ENCODE assay signal across 32 cellular contexts in genomic region chr5:109816732-109817131, GRCh38.
DNase-seq lines count a peak whose midpoint lies in the region; ATAC-seq, FAIRE-seq and TF ChIP-seq lines count a peak whose summit lies in the region.
"Had no signal": no experiment of that assay in that cellular context is flagged by ENCODE, and none has a peak within 500 bp of the region (broad histone marks: within the 10 kb centered on the region; RNA-seq: fewer than 3 reads in every experiment).

No MANE protein-coding gene starts in this region.

- intact Hi-C loops in HepG2 (cut with micrococcal nuclease; ENCODE audit: unreplicated experiment) = no loop called here
- intact Hi-C loops in right lobe of liver (cut with DNase I) = no loop called here

- no peaks in the 10 kb centered on the region for H3K27me3 ChIP-seq in liver (ENCODE audit: control insufficient read depth in 4 of 4, insufficient read depth in 4 of 4, low read length in 3 of 4)
- no peaks in the 10 kb centered on the region for H3K27me3 ChIP-seq in HepG2 (ENCODE audit: control insufficient read depth in 1 of 2, insufficient read depth in 2 of 2, low read length in 2 of 2)
- no peaks in the 10 kb centered on the region for H3K27me3 ChIP-seq in right lobe of liver
- H3K27me3 ChIP-seq: BE2C; BLaER1; BLaER1 treated with 17β-estradiol and CSF1 and Interleukin-3, amounts not matched to agents 10 nM and 100 nM had no signal

- no peaks in the 10 kb centered on the region for H3K9me3 ChIP-seq in liver (ENCODE audit: control insufficient read depth in 4 of 4, low read length in 3 of 4)
- H3K9me3 ChIP-seq in HepG2 (ENCODE audit: low read length) = no peaks in the 10 kb centered on the region
- H3K9me3 ChIP-seq in right lobe of liver = no peaks in the 10 kb centered on the region
- H3K9me3 ChIP-seq: A549; BE2C; BLaER1; BLaER1 treated with 17β-estradiol and CSF1 and Interleukin-3, amounts not matched to agents 10 nM and 100 nM; Caco-2 had no signal

- POLR2A ChIA-PET in HepG2 (lab: Yijun Ruan, JAX) = no interaction called here

- WGBS in liver = 96% methylated on average over 1 of the region's 1 CpG
- WGBS in HepG2 (ENCODE audit: low lambda C conversion rate) = 93% methylated on average over 1 of the region's 1 CpG
- WGBS in right lobe of liver (ENCODE audit: insufficient coverage, low coverage, low lambda C conversion rate, missing lambda C conversion rate) = 75% methylated on average over 1 of the region's 1 CpG

- ATAC-seq in HepG2 (no peak), left lobe of liver (peak; percentile 80), right lobe of liver (peak; percentile 75 to 91 (median 88))
- ATAC-seq: A549; CD8-positive, alpha-beta T cell had no signal

- no peak overlapping the region for H2AFZ ChIP-seq in HepG2 (ENCODE audit: low read length)

- no peak for TF ChIP-seq POLR2A in HepG2 (IDR thresholded peaks at IDR 0.05; ENCODE audit: insufficient read depth in 1 of 2, low read depth in 2 of 2, low read length in 2 of 2)
- no peak for TF ChIP-seq POLR2A in right lobe of liver (IDR thresholded peaks at IDR 0.05)

- no TSS peak for BruUV-seq in HepG2 (replicated peaks; lab: Mats Ljungman, UMichigan)

- H3K27ac ChIP-seq in liver (ENCODE audit: low read depth in 1 of 2, low read length in 2 of 2) = no peak overlapping the region
- no peak overlapping the region for H3K27ac ChIP-seq in HepG2 (ENCODE audit: extremely low read length, insufficient read depth, low read length)
- H3K27ac ChIP-seq in right lobe of liver = peak overlapping the region; percentile 4 to 54 (median 7)
- H3K27ac ChIP-seq: 22Rv1; A549; BLaER1; BLaER1 treated with 17β-estradiol and CSF1 and Interleukin-3, amounts not matched to agents 10 nM and 100 nM; C4-2B had no signal

- no peak for DNase-seq in HepG2 (ENCODE audit: low spot score)
- no peak for DNase-seq in left lobe of liver (ENCODE audit: low spot score)
- DNase-seq in right lobe of liver = no peak
- no peak for DNase-seq in GM03348 (ENCODE audit: low spot score)
- no peak for DNase-seq in NCI-H345 treated with DMSO at 0.1 percent for 48 hours (lab: John Stamatoyannopoulos, UW; ENCODE audit: unreplicated experiment)
- DNase-seq: 8988T; ACHN; AML-193; BE2C; C1 segment of cervical spinal cord; Caco-2; Calu3; CD4-positive, alpha-beta memory T cell; CD4-positive, alpha-beta T cell; CD4-positive, CD25-positive, alpha-beta regulatory T cell; CD8-positive, alpha-beta memory T cell; CD8-positive, alpha-beta T cell; COR-L47; DMS 273 treated with DMSO at 0.1 percent for 48 hours; DMS153; DMS53; DMS79; DMS79 treated with DMSO at 0.1 percent for 48 hours; DND-41; EL had no signal

- TF ChIP-seq EP300 in HepG2 (IDR thresholded peaks at IDR 0.05; ENCODE audit: low read depth in 2 of 2, low read length in 2 of 2) (no peak), HepG2 (CRISPR knock-in tag; IDR thresholded peaks at IDR 0.05; ENCODE audit: borderline replicate concordance) (no peak)

- H3K4me1 ChIP-seq in liver (ENCODE audit: control insufficient read depth in 4 of 4, insufficient read depth in 4 of 4, low read length in 3 of 4) (peaks cover 0 to 4% (median 2%) of the 10 kb centered on the region in 4 donors), HepG2 (ENCODE audit: insufficient read depth, low read length) (no peaks in the 10 kb centered on the region), right lobe of liver (peaks cover 0 to 11% (median 2%) of the 10 kb centered on the region in 4 donors)
- H3K4me1 ChIP-seq: A549; BE2C; BLaER1; BLaER1 treated with 17β-estradiol and CSF1 and Interleukin-3, amounts not matched to agents 10 nM and 100 nM; Caco-2 had no signal

- TF ChIP-seq CTCF in liver (IDR thresholded peaks at IDR 0.05; ENCODE audit: low read depth, low read length, missing input control) (no peak), HepG2 (CRISPR knock-in tag; IDR thresholded peaks at IDR 0.05) (no peak), right lobe of liver (IDR thresholded peaks at IDR 0.05) (no peak)

- in situ Hi-C loops in HepG2 (cut with HindIII; ENCODE audit: extremely low pct_ligation_motif_present, low pct_unique_long_range_greater_than_20kb) = no loop called here

- H3K79me2 ChIP-seq in HepG2 (ENCODE audit: insufficient read depth, low read length) = no peaks in the 10 kb centered on the region

- H4K20me1 ChIP-seq in HepG2 (ENCODE audit: insufficient read depth, low read length) = no peaks in the 10 kb centered on the region
- H4K20me1 ChIP-seq: BLaER1; BLaER1 treated with 17β-estradiol and CSF1 and Interleukin-3, amounts not matched to agents 10 nM and 100 nM had no signal

- H3K4me3 ChIP-seq in liver (ENCODE audit: low read depth in 1 of 3, low read length in 3 of 3) (no peak overlapping the region), HepG2 (replicated peaks in 1 of 3; ENCODE audit: insufficient read depth in 1 of 3, low read depth in 2 of 3, low read length in 3 of 3) (no peak overlapping the region), right lobe of liver (no peak overlapping the region)
- H3K4me3 ChIP-seq: A549; BLaER1; BLaER1 treated with 17β-estradiol and CSF1 and Interleukin-3, amounts not matched to agents 10 nM and 100 nM had no signal

- CTCF ChIA-PET in HepG2 (lab: Yijun Ruan, JAX; ENCODE audit: low intra/inter-chr PET ratio, low total read pairs) = no interaction called here

- peak; percentile 31 to 38 for TF ChIP-seq RAD21 in liver (IDR thresholded peaks at IDR 0.05)
- no peak for TF ChIP-seq RAD21 in HepG2 (CRISPR knock-in tag; IDR thresholded peaks at IDR 0.05)

- H3K9ac ChIP-seq in liver (ENCODE audit: low read depth in 1 of 2, low read length in 2 of 2) (no peak overlapping the region), HepG2 (ENCODE audit: insufficient read depth, low read depth, low read length) (no peak overlapping the region)
- H3K9ac ChIP-seq: BLaER1; BLaER1 treated with 17β-estradiol and CSF1 and Interleukin-3, amounts not matched to agents 10 nM and 100 nM had no signal

- H3K36me3 ChIP-seq in liver (ENCODE audit: control insufficient read depth in 4 of 4, insufficient read depth in 3 of 4, low read depth in 1 of 4, low read length in 3 of 4) (peaks cover 7 to 37% (median 18%) of the 10 kb centered on the region in 4 donors), HepG2 (replicated peaks in 1 of 2; ENCODE audit: control insufficient read depth in 1 of 2, insufficient read depth in 2 of 2, low read length in 2 of 2) (peaks cover 6 to 39% of the 10 kb centered on the region in 2 experiments), right lobe of liver (peaks cover 0 to 19% (median 3%) of the 10 kb centered on the region in 4 donors)
- H3K36me3 ChIP-seq: BE2C had no signal

- FAIRE-seq in HepG2 (lab: Jason Lieb, UNC) = no peak
- FAIRE-seq: A549, D721Med had no signal

- H3K4me2 ChIP-seq in HepG2 (ENCODE audit: low read depth, low read length) = no peak overlapping the region
- H3K4me2 ChIP-seq: A549; BLaER1; BLaER1 treated with 17β-estradiol and CSF1 and Interleukin-3, amounts not matched to agents 10 nM and 100 nM had no signal

TF ChIP-seq in liver, 16 proteins besides CTCF, POLR2A, EP300 and RAD21 (continues in another document):
- TF ChIP-seq RXRA (IDR thresholded peaks at IDR 0.05) (peak; percentile 29 to 72), SP1 (IDR thresholded peaks at IDR 0.05) (peak; percentile 26), EGR1 (IDR thresholded peaks at IDR 0.05; ENCODE audit: low read depth in 2 of 2) (peak in 1 of 2 donors; percentile 27), NR2F2 (IDR thresholded peaks at IDR 0.05) (no peak), YY1 (IDR thresholded peaks at IDR 0.05) (no peak), ATF3 (IDR thresholded peaks at IDR 0.05) (peak; percentile 48), MAX (IDR thresholded peaks at IDR 0.05) (peak; percentile 47), HNF4G (IDR thresholded peaks at IDR 0.05) (peak; percentile 10)

TF ChIP-seq in HepG2, 621 proteins besides CTCF, POLR2A, EP300 and RAD21 (continues in another document):
- TF ChIP-seq FOXK2 (IDR thresholded peaks at IDR 0.05) (no peak), ZBTB21 (CRISPR knock-in tag; IDR thresholded peaks at IDR 0.05) (no peak), ZSCAN25 (CRISPR knock-in tag; IDR thresholded peaks at IDR 0.05) (no peak), ARID5B (CRISPR knock-in tag; IDR thresholded peaks at IDR 0.05) (no peak), ISX (CRISPR knock-in tag; conservative IDR thresholded peaks at IDR 0.05) (no peak), ZNF598 (CRISPR knock-in tag; IDR thresholded peaks at IDR 0.05; ENCODE audit: borderline replicate concordance) (no peak), HNF4G (IDR thresholded peaks at IDR 0.05; ENCODE audit: borderline replicate concordance, low read depth, low read length) (no peak), HNF4G (CRISPR knock-in tag; IDR thresholded peaks at IDR 0.05; ENCODE audit: borderline replicate concordance, low read depth) (no peak), FOXC1 (CRISPR knock-in tag; IDR thresholded peaks at IDR 0.05; ENCODE audit: borderline replicate concordance) (no peak), ZFP36L2 (CRISPR knock-in tag; IDR thresholded peaks at IDR 0.05) (no peak)

Comparison
In these comparisons a context has a peak if more than half of its experiments do, and no peak if none do; other contexts are left out.
1. H3K27ac ChIP-seq: peak in right lobe of liver (3 of 3); none in liver (0 of 2) and HepG2 (single experiment).